Comparison of ENCODE assay signal across 8 cellular contexts in the genomic region with DNA sequence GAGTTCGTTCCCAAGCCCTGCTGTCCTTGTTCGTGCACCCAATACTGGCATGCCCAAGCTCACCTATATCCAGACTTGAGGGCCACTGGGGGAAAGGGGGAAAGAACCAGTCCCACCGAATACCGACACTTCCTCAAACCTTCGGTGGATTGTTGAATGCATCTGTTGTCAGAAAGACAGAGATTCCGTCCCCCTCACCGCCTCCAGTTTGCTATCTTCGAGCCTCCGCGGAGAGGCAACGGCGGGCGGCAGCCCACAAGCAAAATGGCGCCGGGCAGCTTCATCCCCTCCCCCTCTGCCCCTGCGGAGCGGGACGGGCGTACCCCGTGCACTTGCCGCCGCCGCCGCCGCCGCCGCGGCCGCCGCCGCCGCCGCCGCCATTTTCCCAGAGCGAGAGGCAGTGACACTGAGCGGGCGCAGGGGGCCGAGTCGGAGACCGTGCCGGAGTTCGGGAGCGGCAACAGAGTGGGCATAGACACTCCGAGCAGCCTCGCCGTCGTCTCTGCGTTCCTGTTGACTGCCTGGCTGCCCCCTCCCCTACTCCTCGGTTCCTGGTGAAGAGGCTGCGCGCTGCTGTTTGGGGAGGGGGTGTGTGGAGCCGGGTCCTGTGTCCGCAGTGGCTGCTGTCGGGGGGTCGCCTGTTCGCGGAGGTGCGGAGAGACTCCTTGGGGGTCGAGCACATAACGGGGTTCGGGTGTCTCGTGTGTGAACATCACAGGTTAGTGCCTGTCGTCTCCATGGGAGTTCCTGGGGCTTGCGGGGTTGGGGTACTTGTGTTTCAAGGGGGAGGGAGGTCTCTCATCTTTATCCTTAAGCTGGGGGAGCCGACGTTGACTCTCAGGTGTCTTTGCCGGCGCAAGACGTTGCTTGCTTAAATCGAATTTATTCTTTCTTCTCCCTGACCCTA. TPM values are rescaled to one million over a fixed set of nuclear protein-coding genes. Genes with fewer than 3 reads are reported as not detected.
A peak's percentile ranks its signal among the peaks of the same experiment; 100 is the strongest.
DNase-seq lines count a peak whose midpoint lies in the region; ATAC-seq and TF ChIP-seq lines count a peak whose summit lies in the region.

A gene with protein sequence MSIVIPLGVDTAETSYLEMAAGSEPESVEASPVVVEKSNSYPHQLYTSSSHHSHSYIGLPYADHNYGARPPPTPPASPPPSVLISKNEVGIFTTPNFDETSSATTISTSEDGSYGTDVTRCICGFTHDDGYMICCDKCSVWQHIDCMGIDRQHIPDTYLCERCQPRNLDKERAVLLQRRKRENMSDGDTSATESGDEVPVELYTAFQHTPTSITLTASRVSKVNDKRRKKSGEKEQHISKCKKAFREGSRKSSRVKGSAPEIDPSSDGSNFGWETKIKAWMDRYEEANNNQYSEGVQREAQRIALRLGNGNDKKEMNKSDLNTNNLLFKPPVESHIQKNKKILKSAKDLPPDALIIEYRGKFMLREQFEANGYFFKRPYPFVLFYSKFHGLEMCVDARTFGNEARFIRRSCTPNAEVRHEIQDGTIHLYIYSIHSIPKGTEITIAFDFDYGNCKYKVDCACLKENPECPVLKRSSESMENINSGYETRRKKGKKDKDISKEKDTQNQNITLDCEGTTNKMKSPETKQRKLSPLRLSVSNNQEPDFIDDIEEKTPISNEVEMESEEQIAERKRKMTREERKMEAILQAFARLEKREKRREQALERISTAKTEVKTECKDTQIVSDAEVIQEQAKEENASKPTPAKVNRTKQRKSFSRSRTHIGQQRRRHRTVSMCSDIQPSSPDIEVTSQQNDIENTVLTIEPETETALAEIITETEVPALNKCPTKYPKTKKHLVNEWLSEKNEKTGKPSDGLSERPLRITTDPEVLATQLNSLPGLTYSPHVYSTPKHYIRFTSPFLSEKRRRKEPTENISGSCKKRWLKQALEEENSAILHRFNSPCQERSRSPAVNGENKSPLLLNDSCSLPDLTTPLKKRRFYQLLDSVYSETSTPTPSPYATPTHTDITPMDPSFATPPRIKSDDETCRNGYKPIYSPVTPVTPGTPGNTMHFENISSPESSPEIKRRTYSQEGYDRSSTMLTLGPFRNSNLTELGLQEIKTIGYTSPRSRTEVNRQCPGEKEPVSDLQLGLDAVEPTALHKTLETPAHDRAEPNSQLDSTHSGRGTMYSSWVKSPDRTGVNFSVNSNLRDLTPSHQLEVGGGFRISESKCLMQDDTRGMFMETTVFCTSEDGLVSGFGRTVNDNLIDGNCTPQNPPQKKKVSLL (N-terminal part only) (plus strand): TSS at position 388 of the 907 bp plus-strand sequence. CDS start 26,748 bp downstream, outside the sequence.

- TF ChIP-seq CTCF in dorsolateral prefrontal cortex (IDR thresholded peaks at IDR 0.05 in 54 of 56, conservative IDR thresholded peaks at IDR 0.05 in 2 of 56; ENCODE audit: low read depth in 1 of 56, partially characterized antibody in 56 of 56) (peak in 18 of 56 donors; percentile 2 to 35 (median 15)), lower lobe of right lung (IDR thresholded peaks at IDR 0.05) (peak; percentile 9)

- POLR2A ChIA-PET in activated CD4-positive, alpha-beta memory T cell treated with anti-CD3 and anti-CD28 coated beads for 36 hours (lab: Charles Lee), result interaction anchor here (0.8 to 14.2 kb wide), 12 partner anchors 9 to 1471 kb away, joined by 3 to 251 read pairs (median 4); no protein-coding TSS in a partner anchor

- peak within 1 kb of the TSS; percentile 99 to 100 (median 100) for H3K27ac ChIP-seq in dorsolateral prefrontal cortex
- H3K27ac ChIP-seq in lower lobe of right lung, result peak within 1 kb of the TSS; percentile 100

- ATAC-seq in HG03442 (IDR thresholded peaks at IDR 0.05; ENCODE audit: unreplicated experiment) (peak; percentile 27), lower lobe of right lung (peak; percentile 76 to 81)

- peak within 1 kb of the TSS; percentile 100 for H3K27ac Mint-ChIP-seq in activated CD4-positive, alpha-beta memory T cell treated with anti-CD3 and anti-CD28 coated beads for 36 hours

- no peaks in the 10 kb centered on the region for H3K9me3 ChIP-seq in lower lobe of right lung

- no peaks in the 10 kb centered on the region for H3K27me3 Mint-ChIP-seq in activated CD4-positive, alpha-beta memory T cell treated with anti-CD3 and anti-CD28 coated beads for 36 hours

- peaks cover 44% of the 10 kb centered on the region for H3K4me1 ChIP-seq in lower lobe of right lung

- peak within 1 kb of the TSS; percentile 69 to 99 (median 92) for H3K4me3 ChIP-seq in dorsolateral prefrontal cortex
- peak within 1 kb of the TSS; percentile 84 for H3K4me3 ChIP-seq in lower lobe of right lung

- no peaks in the 10 kb centered on the region for H3K36me3 ChIP-seq in lower lobe of right lung

- peaks cover 2% of the 10 kb centered on the region for H3K9me3 Mint-ChIP-seq in activated CD4-positive, alpha-beta memory T cell treated with anti-CD3 and anti-CD28 coated beads for 36 hours

- peak within 1 kb of the TSS; percentile 99 for H3K4me3 Mint-ChIP-seq in activated CD4-positive, alpha-beta memory T cell treated with anti-CD3 and anti-CD28 coated beads for 36 hours

- H3K4me1 Mint-ChIP-seq in activated CD4-positive, alpha-beta memory T cell treated with anti-CD3 and anti-CD28 coated beads for 36 hours (ENCODE audit: low read depth), result peaks cover 15% of the 10 kb centered on the region

- DNase-seq in Ammon's horn (ENCODE audit: low spot score) (peak; percentile 86), NCI-H774 (lab: John Stamatoyannopoulos, UW) (peak; percentile 80), dorsolateral prefrontal cortex (peak; percentile 74 to 90 (median 82)), lower lobe of right lung (peak; percentile 93)
- DNase-seq in activated CD4-positive, alpha-beta memory T cell treated with anti-CD3 and anti-CD28 coated beads for 36 hours, result peak; percentile 94
- peak; percentile 83 to 87 (median 85) for DNase-seq in stimulated activated CD4-positive, alpha-beta T cell treated with anti-CD3 and anti-CD28 coated beads, TNF-alpha, amount 100 ng/mL, for 24 hours (ENCODE audit: low read depth in 3 of 3)

- intact Hi-C loops in activated CD4-positive, alpha-beta memory T cell treated with anti-CD3 and anti-CD28 coated beads for 36 hours (cut with micrococcal nuclease), result loop anchor here (2.0 to 10.0 kb wide), 6 partner anchors 519 to 1667 kb away; a partner anchor contains a TSS
- intact Hi-C loops in dorsolateral prefrontal cortex (cut with DNase I), result loop anchor here (10.0 kb wide), 4 partner anchors 91 to 321 kb away; no protein-coding TSS in a partner anchor
- intact Hi-C loops in lower lobe of right lung (cut with DNase I), result no loop called here

- peaks cover 73% of the 10 kb centered on the region for H3K36me3 Mint-ChIP-seq in activated CD4-positive, alpha-beta memory T cell treated with anti-CD3 and anti-CD28 coated beads for 36 hours

- peak; percentile 76 for TF ChIP-seq POLR2A in GM19099 (IDR thresholded peaks at IDR 0.05; ENCODE audit: extremely low read depth, insufficient read length, low read depth)

- CTCF ChIA-PET in activated CD4-positive, alpha-beta memory T cell treated with anti-CD3 and anti-CD28 coated beads for 36 hours (lab: Charles Lee), result interaction anchor here (1.0 to 5.7 kb wide), 5 partner anchors 24 to 96 kb away, joined by 3 to 52 read pairs (median 6); no protein-coding TSS in a partner anchor

- H3K27me3 ChIP-seq in dorsolateral prefrontal cortex (no peaks in the 10 kb centered on the region), lower lobe of right lung (ENCODE audit: low read depth) (no peaks in the 10 kb centered on the region)

RNA-seq across cellular contexts. Expression of the gene that starts here (rescaled TPM):
- 10 to 100 TPM; 92.1 to 98.6 TPM for total RNA-seq in activated CD4-positive, alpha-beta memory T cell treated with anti-CD3 and anti-CD28 coated beads for 36 hours
- total RNA-seq in dorsolateral prefrontal cortex (100 to 1,000 TPM; 106 to 165 (median 137) TPM), lower lobe of right lung (88.2 TPM)

Comparison
In these comparisons a context has a peak if more than half of its experiments do, and no peak if none do; other contexts are left out.
1. Peak in every context shown above with its lines: DNase-seq, ATAC-seq, H3K4me3 ChIP-seq and H3K27ac ChIP-seq.